Comparison of ENCODE assay signal across 9 cellular contexts in the genomic region with DNA sequence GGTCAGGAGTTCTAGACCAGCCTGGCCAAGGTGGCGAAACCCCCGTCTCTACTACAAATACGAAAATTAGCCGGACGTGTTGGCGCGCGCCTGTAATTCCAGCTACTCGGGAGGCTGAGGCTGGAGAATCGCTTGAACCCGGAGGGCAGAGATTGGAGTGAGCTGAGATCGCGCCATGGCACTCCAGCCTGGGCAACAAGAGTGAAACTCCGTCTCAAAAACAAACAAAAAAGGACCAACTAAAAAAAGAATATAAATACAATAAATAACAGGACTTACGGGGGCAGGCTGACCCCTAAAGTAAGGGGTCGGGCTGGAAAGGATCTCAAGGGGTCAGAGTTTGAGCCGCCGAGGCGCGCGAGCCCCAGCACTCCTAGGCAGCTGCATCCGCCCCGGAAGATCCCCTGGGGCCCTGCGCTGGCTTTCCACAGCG. TPM values are rescaled to one million over a fixed set of nuclear protein-coding genes. Genes with fewer than 3 reads are reported as not detected.
DNase-seq lines count a peak whose midpoint lies in the region; ATAC-seq and TF ChIP-seq lines count a peak whose summit lies in the region.
"Had no signal": no experiment of that assay in that cellular context is flagged by ENCODE, and none has a peak within 500 bp of the region (broad histone marks: within the 10 kb centered on the region; RNA-seq: fewer than 3 reads in every experiment).

No MANE protein-coding gene starts in this region.

- 0 to 1% (median 0%) methylated on average over 21 to 25 of the region's 25 CpGs for WGBS in adrenal gland, 4 donors
- WGBS in lower leg skin, 2 donors, result 0 to 1% methylated on average over 25 of the region's 25 CpGs

- peak overlapping the region; percentile 64 for H3K27ac Mint-ChIP-seq in activated T-cell treated with anti-CD3 and anti-CD28 coated beads, Interleukin-2, amount 50 U/mL, for 72 hours
- H3K27ac Mint-ChIP-seq in type B pancreatic cell, result peak overlapping the region; percentile 89

- peaks cover 5 to 10% of the 10 kb centered on the region in 2 donors for H3K36me3 Mint-ChIP-seq in activated T-cell treated with anti-CD3 and anti-CD28 coated beads, Interleukin-2, amount 50 U/mL, for 72 hours (ENCODE audit: insufficient read depth in 2 of 2)
- H3K36me3 Mint-ChIP-seq in type B pancreatic cell, result no peaks in the 10 kb centered on the region

- no peaks in the 10 kb centered on the region for H3K27me3 ChIP-seq in adrenal gland

- peak; percentile 0 to 4 for ATAC-seq in activated T-cell treated with anti-CD3 and anti-CD28 coated beads, Interleukin-2, amount 50 U/mL, for 72 hours (replicated peaks in 1 of 2)

- TF ChIP-seq POLR2A in adrenal gland (IDR thresholded peaks at IDR 0.05), result no peak
- TF ChIP-seq POLR2A in lower leg skin (IDR thresholded peaks at IDR 0.05), result no peak

- DNase-seq in activated T-cell treated with anti-CD3 and anti-CD28 coated beads, Interleukin-2, amount 50 U/mL, for 72 hours, result no peak
- DNase-seq in activated T-cell treated with anti-CD3 and anti-CD28 coated beads, Interleukin-2, amount 50 U/mL, for 1 hour, result no peak
- DNase-seq in adrenal gland (no peak), lower leg skin (ENCODE audit: low spot score in 2 of 2) (no peak), type B pancreatic cell (ENCODE audit: extremely low spot score, unreplicated experiment) (no peak), NCI-H524 treated with DMSO at 0.1 percent for 48 hours (lab: John Stamatoyannopoulos, UW) (no peak), NCI-H2227 (lab: John Stamatoyannopoulos, UW; ENCODE audit: unreplicated experiment) (no peak)
- DNase-seq in activated effector memory CD4-positive, alpha-beta T cell treated with Interleukin-2 at 50 U/mL for 16 hours, result no peak

- peaks cover 40% of the 10 kb centered on the region for H3K4me1 Mint-ChIP-seq in activated T-cell treated with anti-CD3 and anti-CD28 coated beads, Interleukin-2, amount 50 U/mL, for 72 hours (ENCODE audit: low read depth)
- peaks cover 12% of the 10 kb centered on the region for H3K4me1 Mint-ChIP-seq in type B pancreatic cell (ENCODE audit: unreplicated experiment)

- H3K9me3 ChIP-seq in adrenal gland (replicated peaks in 1 of 3), result no peaks in the 10 kb centered on the region

- H3K9me3 Mint-ChIP-seq in activated T-cell treated with anti-CD3 and anti-CD28 coated beads, Interleukin-2, amount 50 U/mL, for 72 hours, result no peaks in the 10 kb centered on the region
- H3K9me3 Mint-ChIP-seq in type B pancreatic cell, result no peaks in the 10 kb centered on the region

- H3K4me3 ChIP-seq in adrenal gland (peak overlapping the region in 2 of 4 donors; percentile 86 to 91), lower leg skin (ENCODE audit: low read depth, poor library complexity, severe bottlenecking) (peak overlapping the region; percentile 22)

- peaks cover 0 to 30% of the 10 kb centered on the region in 2 donors for H3K36me3 ChIP-seq in adrenal gland (replicated peaks in 1 of 2)

- peaks cover 4 to 23% of the 10 kb centered on the region in 2 donors for H3K4me1 ChIP-seq in adrenal gland (replicated peaks in 1 of 2)

- H3K27me3 Mint-ChIP-seq in activated T-cell treated with anti-CD3 and anti-CD28 coated beads, Interleukin-2, amount 50 U/mL, for 72 hours (ENCODE audit: low read depth), result no peaks in the 10 kb centered on the region
- H3K27me3 Mint-ChIP-seq in type B pancreatic cell, result peaks cover 2% of the 10 kb centered on the region

- peak overlapping the region; percentile 84 to 99 for H3K4me3 Mint-ChIP-seq in activated T-cell treated with anti-CD3 and anti-CD28 coated beads, Interleukin-2, amount 50 U/mL, for 72 hours
- H3K4me3 Mint-ChIP-seq in type B pancreatic cell, result peak overlapping the region; percentile 99

- intact Hi-C loops in adrenal gland (cut with DNase I), result loop anchor here (5.0 to 10.0 kb wide), 2 partner anchors 77 to 330 kb away; partner anchors contain the start of gene PTK6 (in 1 of the 2)
- intact Hi-C loops in lower leg skin (cut with DNase I; ENCODE audit: low total_unique reads), result no loop called here

- TF ChIP-seq CTCF in adrenal gland (IDR thresholded peaks at IDR 0.05), result peak in 1 of 6 experiments; percentile 19
- TF ChIP-seq CTCF in lower leg skin (IDR thresholded peaks at IDR 0.05), result no peak
- no peak for TF ChIP-seq CTCF in type B pancreatic cell (conservative IDR thresholded peaks at IDR 0.05)

- H3K27ac ChIP-seq in adrenal gland, result peak overlapping the region; percentile 75 to 98 (median 96)

RNA-seq across cellular contexts. Expression of gene TPD52L2, which starts 0.5 kb away (rescaled TPM):
- 10 to 100 TPM; 71.5 to 76.8 TPM for total RNA-seq in activated T-cell treated with anti-CD3 and anti-CD28 coated beads, Interleukin-2, amount 50 U/mL, for 72 hours
- total RNA-seq in adrenal gland (100 to 1,000 TPM in 6 of 8 donors, 10 to 100 TPM in 2; 88.1 to 125 (median 113) TPM), lower leg skin (100 to 1,000 TPM in 2 of 4 donors, 10 to 100 TPM in 2; 85.9 to 101 (median 94.7) TPM), type B pancreatic cell (ENCODE audit: low replicate concordance) (76.5 and 96.3 TPM in 2 replicates)
- 100 to 1,000 TPM in 2 of 3 donors, 10 to 100 TPM in 1; 92.2 to 114 (median 110) TPM for polyA plus RNA-seq in adrenal gland

RNA-seq across cellular contexts. Expression of gene ABHD16B, which starts 3.3 kb away (rescaled TPM):
- under 1 TPM in 1 of 2 donors, not detected in 1; 0.22 TPM for total RNA-seq in activated T-cell treated with anti-CD3 and anti-CD28 coated beads, Interleukin-2, amount 50 U/mL, for 72 hours
- not detected for total RNA-seq in adrenal gland
- 1 to 10 TPM in 1 of 3 donors, under 1 TPM in 1, not detected in 1; 0.54 to 1.2 TPM for polyA plus RNA-seq in adrenal gland
- total RNA-seq in lower leg skin, result not detected
- not detected in 2 replicates for total RNA-seq in type B pancreatic cell (ENCODE audit: low replicate concordance)
- total RNA-seq: SK-MEL-5 had no signal

RNA-seq across cellular contexts. Expression of gene DNAJC5, which starts 30.4 kb away (rescaled TPM):
- total RNA-seq in activated T-cell treated with anti-CD3 and anti-CD28 coated beads, Interleukin-2, amount 50 U/mL, for 72 hours, result 10 to 100 TPM; 37.6 to 40.5 TPM
- total RNA-seq in adrenal gland (10 to 100 TPM; 53.8 to 78.0 (median 64.8) TPM), lower leg skin (10 to 100 TPM; 40.6 to 59.7 (median 49.7) TPM), type B pancreatic cell (ENCODE audit: low replicate concordance) (44.1 and 51.9 TPM in 2 replicates)
- polyA plus RNA-seq in adrenal gland, result 10 to 100 TPM; 26.5 to 31.7 (median 29.7) TPM

RNA-seq across cellular contexts. Expression of gene ZBTB46, which starts 33.5 kb away (rescaled TPM):
- total RNA-seq in activated T-cell treated with anti-CD3 and anti-CD28 coated beads, Interleukin-2, amount 50 U/mL, for 72 hours, result 1 to 10 TPM; 2.7 to 8.2 TPM
- total RNA-seq in adrenal gland (10 to 100 TPM in 5 of 8 donors, 1 to 10 TPM in 3; 7.7 to 22.4 (median 13.8) TPM), lower leg skin (1 to 10 TPM; 1.2 to 6.7 (median 5.7) TPM), type B pancreatic cell (ENCODE audit: low replicate concordance) (9.8 and 13.6 TPM in 2 replicates)
- polyA plus RNA-seq in adrenal gland, result 10 to 100 TPM in 1 of 3 donors, 1 to 10 TPM in 1, under 1 TPM in 1; 0.77 to 11.3 (median 5.4) TPM
